ENCODE assay signal across 15 cellular contexts in genomic region chr17:83171661-83172060, GRCh38.
DNase-seq lines count a peak whose midpoint lies in the region; ATAC-seq and TF ChIP-seq lines count a peak whose summit lies in the region.
"Had no signal": no experiment of that assay in that cellular context is flagged by ENCODE, and none has a peak within 500 bp of the region (broad histone marks: within the 10 kb centered on the region; RNA-seq: fewer than 3 reads in every experiment).

No MANE protein-coding gene starts in this region.

- no peak overlapping the region for H3K27ac Mint-ChIP-seq in activated T-helper 2 cell treated with anti-CD3 and anti-CD28 coated beads, Interferon-gamma antibody, Interleukin-2, Interleukin-4, amounts not matched to agents 10 μg/mL and 5 μg/mL and 100 μg/mL, durations not matched to agents 14 hours and 24 hours and 36 hours

- no peaks in the 10 kb centered on the region for H3K4me1 Mint-ChIP-seq in activated T-helper 2 cell treated with anti-CD3 and anti-CD28 coated beads, Interferon-gamma antibody, Interleukin-2, Interleukin-4, amounts not matched to agents 10 μg/mL and 5 μg/mL and 100 μg/mL, durations not matched to agents 14 hours and 24 hours and 36 hours (ENCODE audit: low read depth)

- DNase-seq in cardiac septum (ENCODE audit: low spot score) (peak; percentile 29), left ventricle myocardium superior (no peak), lower leg skin (ENCODE audit: low spot score in 2 of 2) (peak; percentile 15 to 79), HEK293T (ENCODE audit: extremely low spot score) (no peak), C1 segment of cervical spinal cord (lab: John Stamatoyannopoulos, UW) (no peak), NCI-H526 treated with DMSO at 0.1 percent for 48 hours (lab: John Stamatoyannopoulos, UW) (no peak), NCI-H748 (lab: John Stamatoyannopoulos, UW; ENCODE audit: unreplicated experiment) (no peak)
- DNase-seq in activated T-helper 2 cell treated with anti-CD3 and anti-CD28 coated beads, Interferon-gamma antibody, Interleukin-2, Interleukin-4, amounts not matched to agents 10 μg/mL and 5 μg/mL and 100 μg/mL, durations not matched to agents 14 hours and 24 hours and 36 hours (ENCODE audit: low spot score) = peak; percentile 1
- DNase-seq: activated T-cell treated with anti-CD3 and anti-CD28 coated beads for 4 hours, amygdala, midbrain, MM.1S, NCI-H2171, testis had no signal

- no peaks in the 10 kb centered on the region for H3K9me3 Mint-ChIP-seq in activated T-helper 2 cell treated with anti-CD3 and anti-CD28 coated beads, Interferon-gamma antibody, Interleukin-2, Interleukin-4, amounts not matched to agents 10 μg/mL and 5 μg/mL and 100 μg/mL, durations not matched to agents 14 hours and 24 hours and 36 hours

- intact Hi-C loops in cardiac septum (cut with DNase I) = no loop called here
- intact Hi-C loops in left ventricle myocardium superior (cut with micrococcal nuclease) = no loop called here
- intact Hi-C loops in activated T-helper 2 cell treated with anti-CD3 and anti-CD28 coated beads, Interferon-gamma antibody, Interleukin-2, Interleukin-4, amounts not matched to agents 10 μg/mL and 5 μg/mL and 100 μg/mL, durations not matched to agents 14 hours and 24 hours and 36 hours (cut with micrococcal nuclease) = no loop called here
- intact Hi-C loops in lower leg skin (cut with DNase I; ENCODE audit: low total_unique reads) = no loop called here

- ATAC-seq in left ventricle myocardium superior = no peak

- 49 to 70% methylated on average over 14 to 21 of the region's 21 CpGs for WGBS in lower leg skin, 2 donors

- peaks cover 33% of the 10 kb centered on the region for H3K27me3 Mint-ChIP-seq in activated T-helper 2 cell treated with anti-CD3 and anti-CD28 coated beads, Interferon-gamma antibody, Interleukin-2, Interleukin-4, amounts not matched to agents 10 μg/mL and 5 μg/mL and 100 μg/mL, durations not matched to agents 14 hours and 24 hours and 36 hours (ENCODE audit: low read depth)

- CTCF ChIA-PET in HEK293T (lab: Yijun Ruan, JAX) = no interaction called here

- TF ChIP-seq POLR2A in lower leg skin (IDR thresholded peaks at IDR 0.05) = no peak

- no peak for TF ChIP-seq CTCF in lower leg skin (IDR thresholded peaks at IDR 0.05)

- H3K4me3 ChIP-seq in lower leg skin (ENCODE audit: low read depth, poor library complexity, severe bottlenecking) = no peak overlapping the region
- H3K4me3 ChIP-seq: SK-N-MC, testis had no signal

- no peaks in the 10 kb centered on the region for H3K36me3 Mint-ChIP-seq in activated T-helper 2 cell treated with anti-CD3 and anti-CD28 coated beads, Interferon-gamma antibody, Interleukin-2, Interleukin-4, amounts not matched to agents 10 μg/mL and 5 μg/mL and 100 μg/mL, durations not matched to agents 14 hours and 24 hours and 36 hours (ENCODE audit: low read depth)

- H3K4me3 Mint-ChIP-seq in activated T-helper 2 cell treated with anti-CD3 and anti-CD28 coated beads, Interferon-gamma antibody, Interleukin-2, Interleukin-4, amounts not matched to agents 10 μg/mL and 5 μg/mL and 100 μg/mL, durations not matched to agents 14 hours and 24 hours and 36 hours (ENCODE audit: low read depth) = no peak overlapping the region

- POLR2A ChIA-PET in HEK293T (lab: Yijun Ruan, JAX) = no interaction called here

TF ChIP-seq in HEK293T, 16 proteins besides CTCF, POLR2A, EP300 and RAD21:
- TF ChIP-seq SUZ12 (IDR thresholded peaks at IDR 0.05) (no peak), PKNOX1 (IDR thresholded peaks at IDR 0.05) (no peak), NFRKB (IDR thresholded peaks at IDR 0.05) (no peak), TARDBP (IDR thresholded peaks at IDR 0.05) (no peak), ELF4 (IDR thresholded peaks at IDR 0.05) (no peak), L3MBTL2 (conservative IDR thresholded peaks at IDR 0.05) (no peak)

Comparison
In these comparisons a context has a peak if more than half of its experiments do, and no peak if none do; other contexts are left out.
1. DNase-seq: peak in cardiac septum (single experiment), activated T-helper 2 cell treated with anti-CD3 and anti-CD28 coated beads, Interferon-gamma antibody, Interleukin-2, Interleukin-4, amounts not matched to agents 10 μg/mL and 5 μg/mL and 100 μg/mL, durations not matched to agents 14 hours and 24 hours and 36 hours (single experiment) and lower leg skin (2 of 2); none in left ventricle myocardium superior (single experiment), HEK293T (single experiment), C1 segment of cervical spinal cord (0 of 14), NCI-H526 treated with DMSO at 0.1 percent for 48 hours (single experiment) and NCI-H748 (single experiment).